Comparison of ENCODE assay signal across 25 cellular contexts in genomic region chr9:119252671-119253299, GRCh38.
"Had no signal": no experiment of that assay in that cellular context is flagged by ENCODE, and none has a peak within 500 bp of the region (broad histone marks: within the 10 kb centered on the region; RNA-seq: fewer than 3 reads in every experiment).

No MANE protein-coding gene starts in this region.

- H3K36me3 ChIP-seq: breast epithelium, colonic mucosa, esophagus muscularis mucosa, gastrocnemius medialis, suprapubic skin, tibial nerve had no signal

- H3K4me1 ChIP-seq: breast epithelium, colonic mucosa, esophagus muscularis mucosa, gastrocnemius medialis, suprapubic skin, tibial nerve had no signal

- ATAC-seq: effector memory CD8-positive, alpha-beta T cell; gastrocnemius medialis; left lobe of liver; sciatic nerve; stimulated activated effector memory CD8-positive, alpha-beta T cell treated with anti-CD3 and anti-CD28 coated beads, Interleukin-12 subunit alpha, Interleukin-12 subunit beta, amount 100 ng/mL, for 72 hours; stimulated activated naive CD8-positive, alpha-beta T cell treated with anti-CD3 and anti-CD28 coated beads, Interleukin-15, amount 100 ng/mL, for 72 hours had no signal

- H3K27ac ChIP-seq: breast epithelium, colonic mucosa, dorsolateral prefrontal cortex, esophagus muscularis mucosa, gastrocnemius medialis, suprapubic skin, tibial nerve had no signal

- H3K9me3 ChIP-seq: breast epithelium, colonic mucosa, esophagus muscularis mucosa, gastrocnemius medialis, suprapubic skin, tibial nerve had no signal

- DNase-seq: activated CD4-positive, alpha-beta memory T cell treated with anti-CD3 and anti-CD28 coated beads for 36 hours; activated CD4-positive, alpha-beta T cell treated with anti-CD3 and anti-CD28 coated beads for 48 hours; activated CD4-positive, CD25-positive, alpha-beta regulatory T cell; activated naive CD4-positive, alpha-beta T cell treated with Interleukin-2 at 50 U/mL for 16 hours; activated naive CD8-positive, alpha-beta T cell treated with anti-CD3 and anti-CD28 coated beads for 36 hours; activated T-cell treated with anti-CD3 and anti-CD28 coated beads, Interleukin-2, amount 50 U/mL, for 48 hours; colonic mucosa; effector memory CD8-positive, alpha-beta T cell; gastrocnemius medialis; hypothalamus; kidney; posterior cingulate gyrus; small intestine; stimulated activated CD4-positive, alpha-beta T cell treated with anti-CD3 and anti-CD28 coated beads, Interleukin-2, amount 100 ng/mL, for 24 hours; stimulated activated naive CD8-positive, alpha-beta T cell treated with anti-CD3 and anti-CD28 coated beads, Interleukin-15, amount 100 ng/mL, for 72 hours; T1000 had no signal

- H3K27me3 ChIP-seq: breast epithelium, colonic mucosa, dorsolateral prefrontal cortex, esophagus muscularis mucosa, gastrocnemius medialis, suprapubic skin, tibial nerve had no signal

- H3K4me3 ChIP-seq: breast epithelium, colonic mucosa, dorsolateral prefrontal cortex, esophagus muscularis mucosa, gastrocnemius medialis, lung, suprapubic skin, tibial nerve had no signal
